Comparison of ENCODE assay signal across 9 cellular contexts in the genomic region with DNA sequence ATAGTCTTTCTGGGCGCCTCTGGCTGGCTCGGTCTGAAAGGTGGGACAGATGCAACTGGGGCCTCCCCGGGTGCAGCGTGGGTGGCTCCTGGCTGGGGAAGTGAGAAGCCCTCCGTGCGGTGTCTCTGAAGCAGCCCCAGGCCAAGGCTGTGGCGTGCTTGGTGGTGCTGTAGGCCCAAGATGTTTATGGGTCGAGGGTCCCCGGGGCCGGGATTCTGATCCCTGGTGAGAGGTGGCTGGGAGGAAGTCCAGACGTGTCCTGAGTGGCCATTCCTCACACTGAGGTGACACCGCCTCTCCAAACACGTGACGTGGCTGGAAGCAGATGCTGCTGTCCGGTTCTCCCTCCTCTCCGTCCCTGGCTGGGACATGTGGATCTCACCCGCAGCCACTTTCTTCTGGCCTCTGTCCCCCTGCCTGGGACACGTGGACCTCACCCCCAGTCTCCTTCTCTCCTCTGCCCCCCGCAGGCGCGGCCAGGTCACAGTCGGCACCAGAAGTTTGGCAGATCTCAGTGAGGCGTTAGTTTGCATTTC. TPM values are rescaled to one million over a fixed set of nuclear protein-coding genes. Genes with fewer than 3 reads are reported as not detected.
A peak's percentile ranks its signal among the peaks of the same experiment; 100 is the strongest.
DNase-seq lines count a peak whose midpoint lies in the region; ATAC-seq, FAIRE-seq and TF ChIP-seq lines count a peak whose summit lies in the region.
"Had no signal": no experiment of that assay in that cellular context is flagged by ENCODE, and none has a peak within 500 bp of the region (broad histone marks: within the 10 kb centered on the region; RNA-seq: fewer than 3 reads in every experiment).

No MANE protein-coding gene starts in this region.

- H3K9me3 ChIP-seq in AG04450 (ENCODE audit: control insufficient read depth, insufficient read depth, low read length) (peaks cover 4% of the 10 kb centered on the region; the same call in 1 of the 2 replicates), GM12878 (replicated peaks; ENCODE audit: control insufficient read depth, insufficient read depth, low read length) (no peaks in the 10 kb centered on the region; the same call in 2 of the 3 replicates), liver (ENCODE audit: control insufficient read depth in 4 of 4, low read length in 3 of 4) (no peaks in the 10 kb centered on the region)

- peak; percentile 82 for TF ChIP-seq POLR2A in GM12878 (IDR thresholded peaks at IDR 0.05; ENCODE audit: low read depth, low read length)

- peak overlapping the region; percentile 80 for H3K27ac ChIP-seq in AG04450 (ENCODE audit: low read depth, low read length)
- H3K27ac ChIP-seq in GM12878 (ENCODE audit: control insufficient read depth, insufficient read depth) = peak overlapping the region; percentile 80
- peak overlapping the region; percentile 76 to 81 for H3K27ac ChIP-seq in liver (ENCODE audit: low read depth in 1 of 2, low read length in 2 of 2)

- peaks cover 14% of the 10 kb centered on the region for H3K4me1 ChIP-seq in GM12878 (ENCODE audit: control insufficient read depth, insufficient read depth, low read length)
- H3K4me1 ChIP-seq in liver (ENCODE audit: control insufficient read depth in 4 of 4, insufficient read depth in 4 of 4, low read length in 3 of 4) = peaks cover 4 to 31% (median 17%) of the 10 kb centered on the region in 4 donors

- RAD21 ChIA-PET in GM12878 (lab: Charles Lee; ENCODE audit: unreplicated experiment) = interaction anchor here (1.3 kb wide), 1 partner anchor 148 kb away, joined by 3 read pairs; a partner anchor contains a TSS

- 0 out of 2 replicates have a peak, but pooled peaks have one; percentile 13 for TF ChIP-seq CTCF in AG04450 (IDR thresholded peaks at IDR 0.05; ENCODE audit: low read depth, low read length)
- TF ChIP-seq CTCF in GM12878 (IDR thresholded peaks at IDR 0.05 in 2 of 3, conservative IDR thresholded peaks at IDR 0.05 in 1 of 3; ENCODE audit: control insufficient read depth in 2 of 3, extremely low read depth in 1 of 3, insufficient read depth in 1 of 3, low read depth in 3 of 3, low read length in 3 of 3) = peak; percentile 31 to 44 (median 40); a peak in 5 of 6 replicates
- no peak for TF ChIP-seq CTCF in liver (IDR thresholded peaks at IDR 0.05; ENCODE audit: low read depth, low read length, missing input control)

- H3K4me3 ChIP-seq in AG04450 (ENCODE audit: low read depth, low read length) = peak overlapping the region; percentile 43
- peak overlapping the region; percentile 68 for H3K4me3 ChIP-seq in GM12878
- H3K4me3 ChIP-seq in liver (ENCODE audit: low read depth in 1 of 3, low read length in 3 of 3) = peak overlapping the region in 2 of 3 donors; percentile 5 to 45

- H3K79me2 ChIP-seq in GM12878 (ENCODE audit: control insufficient read depth, insufficient read depth, low read length) = no peaks in the 10 kb centered on the region; the same call in 1 of the 2 replicates

- CTCF ChIA-PET in AG04450 (lab: Charles Lee) = no interaction called here
- CTCF ChIA-PET in GM12878 (lab: Yijun Ruan, JAX) = no interaction called here

- SMC1A ChIA-PET in GM12878 (lab: Charles Lee; ENCODE audit: uncharacterized antibody, unreplicated experiment) = no interaction called here

- ATAC-seq in GM18511 (IDR thresholded peaks at IDR 0.05; ENCODE audit: unreplicated experiment) (peak; percentile 74), HG02973 (IDR thresholded peaks at IDR 0.05; ENCODE audit: unreplicated experiment) (peak; percentile 55), GM12878 (peak; percentile 72)

- no peaks in the 10 kb centered on the region for H3K36me3 ChIP-seq in GM12878 (ENCODE audit: control insufficient read depth in 2 of 2, insufficient read depth in 2 of 2, low read length in 1 of 2)
- H3K36me3 ChIP-seq in liver (ENCODE audit: control insufficient read depth in 4 of 4, insufficient read depth in 3 of 4, low read depth in 1 of 4, low read length in 3 of 4) = no peaks in the 10 kb centered on the region

- BruUV-seq in GM12878 (replicated peaks; lab: Mats Ljungman, UMichigan) = no TSS peak

- no peaks in the 10 kb centered on the region for H4K20me1 ChIP-seq in GM12878 (ENCODE audit: control insufficient read depth, insufficient read depth)

- H2AFZ ChIP-seq in GM12878 (ENCODE audit: control insufficient read depth, low read depth, low read length) = peak overlapping the region; percentile 83

- intact Hi-C loops in GM12878 (cut with micrococcal nuclease; ENCODE audit: unreplicated experiment) = loop anchor here (5.0 kb wide), 1 partner anchor 525 kb away; a partner anchor contains a TSS

- in situ Hi-C loops in GM12878 (cut with MboI) = no loop called here

- POLR2A ChIA-PET in AG04450 (lab: Yijun Ruan, JAX) (interaction anchor here (1.1 kb wide), 1 partner anchor 83 kb away, joined by 3 read pairs; no protein-coding TSS in a partner anchor), GM12878 (lab: Charles Lee) (no interaction called here)

- H3K9ac ChIP-seq in GM12878 (ENCODE audit: control insufficient read depth, insufficient read depth, low read length) (peak overlapping the region; percentile 71), liver (ENCODE audit: low read depth in 1 of 2, low read length in 2 of 2) (peak overlapping the region in 1 of 2 donors; percentile 73)

- H3K27me3 ChIP-seq in AG04450 (ENCODE audit: control insufficient read depth, insufficient read depth, low read length) (peaks cover 2% of the 10 kb centered on the region), GM12878 (replicated peaks in 1 of 2; ENCODE audit: control insufficient read depth in 2 of 2, insufficient read depth in 2 of 2, low read length in 1 of 2) (no peaks in the 10 kb centered on the region), liver (ENCODE audit: control insufficient read depth in 4 of 4, insufficient read depth in 4 of 4, low read length in 3 of 4) (no peaks in the 10 kb centered on the region)

- DNase-seq in AG04450 (ENCODE audit: low read depth, low spot score) = no peak
- DNase-seq in SHP77 (lab: John Stamatoyannopoulos, UW) = peak; percentile 54 to 56
- no peak for DNase-seq in GM12878 (ENCODE audit: low read depth, low spot score)
- DNase-seq in stimulated activated CD8-positive, alpha-beta memory T cell treated with anti-CD3 and anti-CD28 coated beads, Interleukin-4, amount 100 ng/mL, for 24 hours (ENCODE audit: low read depth) = peak; percentile 74
- no peak for DNase-seq in NCI-H1436 (lab: John Stamatoyannopoulos, UW)

- peak; percentile 75 for FAIRE-seq in GM12878 (lab: Jason Lieb, UNC)

- no peak for TF ChIP-seq EP300 in GM12878 (IDR thresholded peaks at IDR 0.05; ENCODE audit: borderline replicate concordance in 1 of 2, control insufficient read depth in 1 of 2, low read depth in 2 of 2, low read length in 2 of 2)

- TF ChIP-seq RAD21 in GM12878 (IDR thresholded peaks at IDR 0.05; ENCODE audit: insufficient read depth, low read depth, low read length) = peak; percentile 25
- peak in 1 of 2 donors; percentile 17 for TF ChIP-seq RAD21 in liver (IDR thresholded peaks at IDR 0.05)

- H3K4me2 ChIP-seq in GM12878 (ENCODE audit: control insufficient read depth, insufficient read depth) = peak overlapping the region; percentile 98

- under 1% methylated on average over 23 of the region's 23 CpGs for WGBS in GM12878 (ENCODE audit: insufficient coverage, insufficient replicate concordance, low lambda C conversion rate, missing lambda C conversion rate)
- WGBS in liver = 5% methylated on average over 23 of the region's 23 CpGs

TF ChIP-seq in liver, 16 proteins besides CTCF, POLR2A, EP300 and RAD21 (continues in another document):
- TF ChIP-seq GABPA (IDR thresholded peaks at IDR 0.05 in 1 of 2, conservative IDR thresholded peaks at IDR 0.05 in 1 of 2) (no peak), EGR1 (IDR thresholded peaks at IDR 0.05; ENCODE audit: low read depth in 2 of 2) (no peak), FOXA1 (IDR thresholded peaks at IDR 0.05) (no peak)

RNA-seq across cellular contexts. Expression of a gene that starts 12.6 kb away (rescaled TPM):
- polyA plus RNA-seq in AG04450 (2011; rRNA removed) (not detected in 2 replicates), GM12878 (2011; rRNA removed) (not detected in 2 replicates), GM12878 (2014; fragmentation: Illumina TruSeq; extraction: Trizol) (not detected in 2 replicates), GM12878 (2014; fragmentation: Nextera tagmentation; extraction: Ambion mirVana) (not detected), GM12878 (2014; rRNA removed) (0.05 TPM in 1 of 2 replicates, not detected in the other), GM12878 (2016; fragmentation: Nextera tagmentation; extraction: Ambion mirVana) (not detected), liver (under 1 TPM in 1 of 2 donors, not detected in 1; 0.03 TPM)
- not detected in 2 replicates for polyA minus RNA-seq in AG04450 (2011; rRNA and poly(A)+ RNA removed)
- not detected in 2 replicates for total RNA-seq in GM12878 (2013; cell fraction: nucleolus; rRNA removed)
- total RNA-seq in GM12878 (2014; rRNA removed) (not detected in 2 replicates), GM12878 (2014; rRNA removed; fragmentation: Illumina TruSeq; extraction: Trizol) (not detected in 2 replicates), GM12878 (2021) (not detected in 2 replicates), liver (under 1 TPM in 1 of 2 donors, not detected in 1; under 0.01 TPM)
- not detected for polyA plus RNA-seq in GM12878 (2011; ENCODE audit: low read depth)
- polyA plus RNA-seq in GM12878 (2011; cell fraction: cytosol; rRNA removed) = not detected in 2 replicates
- polyA plus RNA-seq in GM12878 (2011; cell fraction: nucleus; rRNA removed) = 0.07 and 0.09 TPM in 2 replicates
- 0.15 and 0.17 TPM in 2 replicates for polyA plus RNA-seq in GM12878 (2012)
- not detected in 2 replicates for polyA minus RNA-seq in GM12878 (2011; rRNA and poly(A)+ RNA removed)
- polyA minus RNA-seq in GM12878 (2011; cell fraction: cytosol; rRNA and poly(A)+ RNA removed) = not detected in 2 replicates
- polyA minus RNA-seq in GM12878 (2011; cell fraction: nucleus; rRNA and poly(A)+ RNA removed) = not detected in 2 replicates
- total RNA-seq: M059J had no signal

RNA-seq across cellular contexts. Expression of a gene that starts 23.5 kb away (rescaled TPM):
- not detected in 2 replicates for polyA plus RNA-seq in AG04450 (2011; rRNA removed)
- polyA minus RNA-seq in AG04450 (2011; rRNA and poly(A)+ RNA removed) = not detected in 2 replicates
- 10.1 and 11.8 TPM in 2 replicates for total RNA-seq in GM12878 (2013; cell fraction: nucleolus; rRNA removed)
- total RNA-seq in GM12878 (2014; rRNA removed) = 3.7 and 3.9 TPM in 2 replicates
- 1.1 and 1.5 TPM in 2 replicates for total RNA-seq in GM12878 (2014; rRNA removed; fragmentation: Illumina TruSeq; extraction: Trizol)
- 3.6 and 4.0 TPM in 2 replicates for total RNA-seq in GM12878 (2021)
- 1.2 TPM for polyA plus RNA-seq in GM12878 (2011; ENCODE audit: low read depth)
- polyA plus RNA-seq in GM12878 (2011; rRNA removed) = 3.8 and 6.4 TPM in 2 replicates
- 11.9 and 20.2 TPM in 2 replicates for polyA plus RNA-seq in GM12878 (2011; cell fraction: cytosol; rRNA removed)
- 23.7 and 25.2 TPM in 2 replicates for polyA plus RNA-seq in GM12878 (2011; cell fraction: nucleus; rRNA removed)
- 5.5 and 7.3 TPM in 2 replicates for polyA plus RNA-seq in GM12878 (2012)
- 0.62 TPM in 1 of 2 replicates, not detected in the other for polyA plus RNA-seq in GM12878 (2014; fragmentation: Illumina TruSeq; extraction: Trizol)
- polyA plus RNA-seq in GM12878 (2014; fragmentation: Nextera tagmentation; extraction: Ambion mirVana) = not detected
- 4.2 and 4.6 TPM in 2 replicates for polyA plus RNA-seq in GM12878 (2014; rRNA removed)
- polyA plus RNA-seq in GM12878 (2016; fragmentation: Nextera tagmentation; extraction: Ambion mirVana) = 1 to 10 TPM; 1.4 to 1.9 TPM
- 2.3 and 12.1 TPM in 2 replicates for polyA minus RNA-seq in GM12878 (2011; rRNA and poly(A)+ RNA removed)
- polyA minus RNA-seq in GM12878 (2011; cell fraction: cytosol; rRNA and poly(A)+ RNA removed) = 5.8 and 7.2 TPM in 2 replicates
- polyA minus RNA-seq in GM12878 (2011; cell fraction: nucleus; rRNA and poly(A)+ RNA removed) = 3.0 and 4.2 TPM in 2 replicates
- under 1 TPM; 0.25 to 0.37 TPM for total RNA-seq in liver
- polyA plus RNA-seq in liver = under 1 TPM in 1 of 2 donors, not detected in 1; 0.20 TPM
- total RNA-seq: M059J had no signal

Comparison
In these comparisons a context has a peak if more than half of its experiments do, and no peak if none do; other contexts are left out.
1. DNase-seq: peak in SHP77 (2 of 2) and stimulated activated CD8-positive, alpha-beta memory T cell treated with anti-CD3 and anti-CD28 coated beads, Interleukin-4, amount 100 ng/mL, for 24 hours (single experiment); none in AG04450 (single experiment), GM12878 (single experiment) and NCI-H1436 (single experiment).
2. Peak in every context shown above with its lines, with median percentiles within 50 percentile points of each other: H3K27ac ChIP-seq, H3K4me3 ChIP-seq and ATAC-seq.